ENCODE assay signal across 9 cellular contexts in the genomic region with DNA sequence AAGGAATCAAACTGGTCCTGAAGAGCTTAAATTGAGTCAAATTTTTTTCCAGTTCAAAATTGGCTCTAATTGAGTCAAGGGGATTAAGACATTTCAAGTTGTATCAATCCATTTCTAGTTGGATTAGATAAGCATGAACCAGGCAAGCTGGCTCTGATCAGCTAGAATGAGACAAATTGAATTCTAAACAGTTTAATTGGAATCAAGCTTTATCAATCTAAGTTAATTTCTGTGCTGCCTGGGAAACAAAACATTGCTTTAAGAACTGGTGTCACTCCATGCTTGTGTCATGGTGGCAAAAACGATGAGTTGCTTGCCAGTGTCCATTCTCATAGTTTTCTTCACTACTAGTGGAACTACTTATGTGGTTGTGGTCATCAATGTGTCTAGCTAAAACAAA.
"Had no signal": no experiment of that assay in that cellular context is flagged by ENCODE, and none has a peak within 500 bp of the region (broad histone marks: within the 10 kb centered on the region; RNA-seq: fewer than 3 reads in every experiment).

No MANE protein-coding gene starts in this region.

- H3K4me3 ChIP-seq: GM23338, HAP-1 had no signal

- H3K4me2 ChIP-seq: GM23338, KMS-11 had no signal

- H2AFZ ChIP-seq: GM23338 had no signal

- H3K9me3 ChIP-seq: HAP-1 had no signal

- DNase-seq: H7, HFFc6, KBM-7 had no signal

- H3K4me1 ChIP-seq: HAP-1 had no signal

- H3K27ac ChIP-seq: HL-60, KMS-11 had no signal

- ATAC-seq: GM23338, HCT116 had no signal

- H3K36me3 ChIP-seq: HAP-1 had no signal

- FAIRE-seq: H1 had no signal
